ENCODE assay signal across 8 cellular contexts in the genomic region with DNA sequence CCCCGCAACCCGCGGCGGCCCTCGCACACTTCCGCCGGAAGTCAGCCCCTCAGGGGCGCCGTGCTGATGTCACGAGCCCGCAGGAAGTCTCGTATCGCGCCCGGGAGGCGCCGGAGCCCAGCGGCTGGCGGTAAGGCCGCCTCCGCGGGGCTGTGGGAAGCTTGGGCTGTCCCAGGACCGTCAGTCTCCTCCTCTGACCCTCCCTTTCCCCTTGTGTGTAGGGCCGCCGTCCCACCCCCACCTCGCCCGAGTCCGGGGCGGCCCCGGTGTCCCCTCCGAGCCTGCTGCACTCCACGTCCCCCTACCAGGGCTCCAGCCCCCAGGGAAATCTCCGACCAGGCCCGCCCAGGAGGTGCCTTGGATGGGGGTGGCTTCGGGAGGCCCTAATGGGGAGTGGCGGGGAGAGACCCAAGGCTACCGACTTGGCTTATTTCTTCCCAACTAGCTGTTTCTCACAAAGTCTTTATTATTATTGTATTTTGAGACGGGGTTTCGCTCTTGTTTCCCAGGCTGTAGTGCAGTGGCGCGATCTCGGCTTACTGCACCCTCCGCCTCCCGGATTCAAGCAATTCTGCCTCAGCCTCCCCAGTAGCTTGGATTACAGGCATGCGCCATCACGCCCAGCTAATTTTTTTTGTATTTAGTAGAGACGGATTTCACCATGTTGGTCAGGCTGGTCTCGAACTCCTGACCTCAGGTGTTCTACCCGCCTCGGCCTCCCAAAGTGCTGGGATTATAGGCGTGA. TPM values are rescaled to one million over a fixed set of nuclear protein-coding genes. Genes with fewer than 3 reads are reported as not detected.
DNase-seq lines count a peak whose midpoint lies in the region; ATAC-seq and TF ChIP-seq lines count a peak whose summit lies in the region.

A gene (plus strand): TSS at position 86 of the 745 bp plus-strand sequence. CDS start 3,108 bp downstream, outside the sequence.

- peak; percentile 69 for DNase-seq in NCI-H748 treated with DMSO at 0.1 percent for 48 hours (lab: John Stamatoyannopoulos, UW)
- peak; percentile 76 to 79 for DNase-seq in activated CD4-positive, alpha-beta T cell treated with anti-CD3 and anti-CD28 coated beads, Interleukin-2, amount 50 U/mL, for 4 hours
- peak; percentile 68 to 86 for DNase-seq in dermis microvascular lymphatic vessel endothelial cell (ENCODE audit: low read depth in 2 of 2)
- DNase-seq in lower leg skin (ENCODE audit: low spot score in 2 of 2), result peak; percentile 72 to 96
- peak; percentile 84 to 87 for DNase-seq in stimulated activated CD4-positive, alpha-beta T cell treated with anti-CD3 and anti-CD28 coated beads, Interleukin-4, amount 100 ng/mL, for 4 hours

- intact Hi-C loops in lower leg skin (cut with DNase I; ENCODE audit: low total_unique reads), result no loop called here

- peak in 1 of 2 donors; percentile 37 for TF ChIP-seq POLR2A in lower leg skin (IDR thresholded peaks at IDR 0.05)

- peak; percentile 94 for ATAC-seq in GM19372 (IDR thresholded peaks at IDR 0.05; ENCODE audit: low read depth, unreplicated experiment)
- peak; percentile 97 for ATAC-seq in HG03521 (IDR thresholded peaks at IDR 0.05; ENCODE audit: unreplicated experiment)

- 16 to 23% methylated on average over 37 to 51 of the region's 51 CpGs for WGBS in lower leg skin, 2 donors

- peak within 1 kb of the TSS; percentile 64 for H3K4me3 ChIP-seq in lower leg skin (ENCODE audit: low read depth, poor library complexity, severe bottlenecking)

- H3K27ac ChIP-seq in C4-2B, result peak within 1 kb of the TSS; percentile 74

- TF ChIP-seq CTCF in C4-2B (conservative IDR thresholded peaks at IDR 0.05) (no peak), lower leg skin (IDR thresholded peaks at IDR 0.05) (no peak)

RNA-seq across cellular contexts. Expression of the gene that starts here (rescaled TPM):
- 24.0 and 40.2 TPM in 2 replicates for total RNA-seq in dermis microvascular lymphatic vessel endothelial cell
- 10 to 100 TPM; 18.4 to 30.7 (median 23.3) TPM for total RNA-seq in lower leg skin

Comparison
In these comparisons a context has a peak if more than half of its experiments do, and no peak if none do; other contexts are left out.
1. Peak in every context shown above with its lines: DNase-seq, ATAC-seq, H3K4me3 ChIP-seq and H3K27ac ChIP-seq.